Comparison of ENCODE assay signal across 11 cellular contexts in genomic region chr2:184004289-184004944, GRCh38.
DNase-seq lines count a peak whose midpoint lies in the region; ATAC-seq and TF ChIP-seq lines count a peak whose summit lies in the region.
"Had no signal": no experiment of that assay in that cellular context is flagged by ENCODE, and none has a peak within 500 bp of the region (broad histone marks: within the 10 kb centered on the region; RNA-seq: fewer than 3 reads in every experiment).

No MANE protein-coding gene starts in this region.

- H3K4me3 Mint-ChIP-seq in activated CD8-positive, alpha-beta memory T cell treated with anti-CD3 and anti-CD28 coated beads, Interleukin-2, amount 10 ng/mL, durations not matched to agents 7 days and 5 days = no peak overlapping the region
- no peak overlapping the region for H3K4me3 Mint-ChIP-seq in stimulated activated naive B cell treated with anti-CD40 and anti-IgM and Interleukin-4, amounts not matched to agents 10 μg/mL and 1 μg/mL and 100 μg/mL, for 72 hours
- H3K4me3 Mint-ChIP-seq in HFFc6 = no peak overlapping the region
- H3K4me3 Mint-ChIP-seq: CD14-positive monocyte had no signal

- TF ChIP-seq CTCF in GM13977 (IDR thresholded peaks at IDR 0.05; ENCODE audit: extremely low read depth, insufficient read depth, missing control alignments) (no peak), brain microvascular endothelial cell (IDR thresholded peaks at IDR 0.05; ENCODE audit: low read depth, low read length, missing control alignments) (no peak), HFFc6 (IDR thresholded peaks at IDR 0.05) (no peak)

- H3K9me3 Mint-ChIP-seq in activated CD8-positive, alpha-beta memory T cell treated with anti-CD3 and anti-CD28 coated beads, Interleukin-2, amount 10 ng/mL, durations not matched to agents 7 days and 5 days (ENCODE audit: low read depth) = no peaks in the 10 kb centered on the region
- no peaks in the 10 kb centered on the region for H3K9me3 Mint-ChIP-seq in stimulated activated naive B cell treated with anti-CD40 and anti-IgM and Interleukin-4, amounts not matched to agents 10 μg/mL and 1 μg/mL and 100 μg/mL, for 72 hours
- H3K9me3 Mint-ChIP-seq in HFFc6 = peaks cover 19% of the 10 kb centered on the region

- in situ Hi-C loops in GM13977 (cut with MboI; ENCODE audit: low pct_unique_long_range_greater_than_20kb, low sequenced_read_pairs, unreplicated experiment) = no loop called here
- in situ Hi-C loops in brain microvascular endothelial cell (cut with HindIII; ENCODE audit: low pct_ligation_motif_present, low sequenced_read_pairs) = no loop called here

- peak; percentile 45 for DNase-seq in GM13977 (ENCODE audit: low spot score)
- peak; percentile 8 for DNase-seq in brain microvascular endothelial cell
- no peak for DNase-seq in activated CD8-positive, alpha-beta memory T cell treated with anti-CD3 and anti-CD28 coated beads, Interleukin-2, amount 10 ng/mL, durations not matched to agents 7 days and 5 days
- no peak for DNase-seq in stimulated activated naive B cell treated with anti-CD40 and anti-IgM and Interleukin-4, amounts not matched to agents 10 μg/mL and 1 μg/mL and 100 μg/mL, for 72 hours
- no peak for DNase-seq in NCI-H2081 treated with DMSO at 0.1 percent for 48 hours (lab: John Stamatoyannopoulos, UW)
- DNase-seq in HFFc6 = no peak
- DNase-seq: activated CD4-positive, CD25-positive, alpha-beta regulatory T cell treated with anti-CD3 and anti-CD28 coated beads, Interleukin-2, amount 50 U/mL, for 72 hours; cortex of kidney had no signal

- H3K27ac Mint-ChIP-seq in activated CD8-positive, alpha-beta memory T cell treated with anti-CD3 and anti-CD28 coated beads, Interleukin-2, amount 10 ng/mL, durations not matched to agents 7 days and 5 days = no peak overlapping the region
- no peak overlapping the region for H3K27ac Mint-ChIP-seq in stimulated activated naive B cell treated with anti-CD40 and anti-IgM and Interleukin-4, amounts not matched to agents 10 μg/mL and 1 μg/mL and 100 μg/mL, for 72 hours
- H3K27ac Mint-ChIP-seq in HFFc6 = no peak overlapping the region
- H3K27ac Mint-ChIP-seq: CD14-positive monocyte had no signal

- H3K4me3 ChIP-seq in brain microvascular endothelial cell (ENCODE audit: low read depth, low read length) = no peak overlapping the region

- H3K27me3 ChIP-seq in brain microvascular endothelial cell (replicated peaks) = no peaks in the 10 kb centered on the region

- no peaks in the 10 kb centered on the region for H3K36me3 Mint-ChIP-seq in activated CD8-positive, alpha-beta memory T cell treated with anti-CD3 and anti-CD28 coated beads, Interleukin-2, amount 10 ng/mL, durations not matched to agents 7 days and 5 days
- no peaks in the 10 kb centered on the region for H3K36me3 Mint-ChIP-seq in stimulated activated naive B cell treated with anti-CD40 and anti-IgM and Interleukin-4, amounts not matched to agents 10 μg/mL and 1 μg/mL and 100 μg/mL, for 72 hours
- H3K36me3 Mint-ChIP-seq in HFFc6 (ENCODE audit: low read depth) = no peaks in the 10 kb centered on the region
- H3K36me3 Mint-ChIP-seq: CD14-positive monocyte had no signal

- CTCF ChIA-PET in activated CD8-positive, alpha-beta memory T cell treated with anti-CD3 and anti-CD28 coated beads, Interleukin-2, amount 10 ng/mL, durations not matched to agents 7 days and 5 days (lab: Charles Lee) = no interaction called here

- H3K4me1 Mint-ChIP-seq in activated CD8-positive, alpha-beta memory T cell treated with anti-CD3 and anti-CD28 coated beads, Interleukin-2, amount 10 ng/mL, durations not matched to agents 7 days and 5 days = no peaks in the 10 kb centered on the region
- no peaks in the 10 kb centered on the region for H3K4me1 Mint-ChIP-seq in stimulated activated naive B cell treated with anti-CD40 and anti-IgM and Interleukin-4, amounts not matched to agents 10 μg/mL and 1 μg/mL and 100 μg/mL, for 72 hours
- H3K4me1 Mint-ChIP-seq in HFFc6 (ENCODE audit: low read depth) = no peaks in the 10 kb centered on the region
- H3K4me1 Mint-ChIP-seq: CD14-positive monocyte had no signal

- H3K36me3 ChIP-seq in brain microvascular endothelial cell (replicated peaks) = no peaks in the 10 kb centered on the region

- no peaks in the 10 kb centered on the region for H3K27me3 Mint-ChIP-seq in activated CD8-positive, alpha-beta memory T cell treated with anti-CD3 and anti-CD28 coated beads, Interleukin-2, amount 10 ng/mL, durations not matched to agents 7 days and 5 days
- no peaks in the 10 kb centered on the region for H3K27me3 Mint-ChIP-seq in stimulated activated naive B cell treated with anti-CD40 and anti-IgM and Interleukin-4, amounts not matched to agents 10 μg/mL and 1 μg/mL and 100 μg/mL, for 72 hours
- H3K27me3 Mint-ChIP-seq in HFFc6 (ENCODE audit: insufficient read depth) = no peaks in the 10 kb centered on the region

- H3K27ac ChIP-seq in brain microvascular endothelial cell = no peak overlapping the region

- ATAC-seq in GM21367 (IDR thresholded peaks at IDR 0.05; ENCODE audit: unreplicated experiment) = peak; percentile 89
- ATAC-seq in HG03135 (IDR thresholded peaks at IDR 0.05; ENCODE audit: unreplicated experiment) = peak; percentile 89
- no peak for ATAC-seq in activated CD8-positive, alpha-beta memory T cell treated with anti-CD3 and anti-CD28 coated beads, Interleukin-2, amount 10 ng/mL, durations not matched to agents 7 days and 5 days
- no peak for ATAC-seq in stimulated activated naive B cell treated with anti-CD40 and anti-IgM and Interleukin-4, amounts not matched to agents 10 μg/mL and 1 μg/mL and 100 μg/mL, for 72 hours (replicated peaks)

Comparison
In these comparisons a context has a peak if more than half of its experiments do, and no peak if none do; other contexts are left out.
1. DNase-seq: peak in GM13977 (single experiment) and brain microvascular endothelial cell (single experiment); none in activated CD8-positive, alpha-beta memory T cell treated with anti-CD3 and anti-CD28 coated beads, Interleukin-2, amount 10 ng/mL, durations not matched to agents 7 days and 5 days (single experiment), stimulated activated naive B cell treated with anti-CD40 and anti-IgM and Interleukin-4, amounts not matched to agents 10 μg/mL and 1 μg/mL and 100 μg/mL, for 72 hours (single experiment), NCI-H2081 treated with DMSO at 0.1 percent for 48 hours (single experiment) and HFFc6 (single experiment).
2. ATAC-seq: peak in GM21367 (single experiment) and HG03135 (single experiment); none in activated CD8-positive, alpha-beta memory T cell treated with anti-CD3 and anti-CD28 coated beads, Interleukin-2, amount 10 ng/mL, durations not matched to agents 7 days and 5 days (single experiment) and stimulated activated naive B cell treated with anti-CD40 and anti-IgM and Interleukin-4, amounts not matched to agents 10 μg/mL and 1 μg/mL and 100 μg/mL, for 72 hours (0 of 2).